Comparison of ENCODE assay signal across 9 cellular contexts in the genomic region with DNA sequence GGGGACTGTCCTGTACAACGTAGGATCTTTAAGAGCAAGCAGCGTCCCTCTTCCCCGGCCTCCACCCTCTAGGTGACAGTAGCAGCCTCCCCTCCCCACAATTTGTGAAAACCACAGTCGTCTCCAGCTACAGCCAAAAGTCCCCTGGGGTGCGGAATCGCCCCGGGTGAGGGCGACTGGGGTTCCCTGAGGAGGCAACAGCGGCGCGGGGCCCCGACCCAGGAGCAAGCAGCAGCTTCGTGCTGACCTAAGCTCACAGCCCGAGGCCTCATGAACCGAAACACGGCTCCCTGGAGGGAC. TPM values are rescaled to one million over a fixed set of nuclear protein-coding genes. Genes with fewer than 3 reads are reported as not detected.
DNase-seq lines count a peak whose midpoint lies in the region; ATAC-seq, FAIRE-seq and TF ChIP-seq lines count a peak whose summit lies in the region.
"Had no signal": no experiment of that assay in that cellular context is flagged by ENCODE, and none has a peak within 500 bp of the region (broad histone marks: within the 10 kb centered on the region; RNA-seq: fewer than 3 reads in every experiment).

No MANE protein-coding gene starts in this region.

- H3K27me3 ChIP-seq in astrocyte (ENCODE audit: insufficient read depth, low read length): no peaks in the 10 kb centered on the region
- no peaks in the 10 kb centered on the region for H3K27me3 ChIP-seq in right lobe of liver

- no peaks in the 10 kb centered on the region for H3K36me3 ChIP-seq in astrocyte (ENCODE audit: insufficient read depth, low read length)
- peaks cover 0 to 3% (median 0%) of the 10 kb centered on the region in 4 donors for H3K36me3 ChIP-seq in right lobe of liver

- peak overlapping the region; percentile 99 for H3K27ac ChIP-seq in A549
- H3K27ac ChIP-seq in astrocyte (ENCODE audit: low read depth, low read length): peak overlapping the region; percentile 72
- peak overlapping the region; percentile 76 to 92 (median 84) for H3K27ac ChIP-seq in right lobe of liver

- H3K4me3 Mint-ChIP-seq in astrocyte (ENCODE audit: unreplicated experiment): no peak overlapping the region

- H2AFZ ChIP-seq in astrocyte (ENCODE audit: low read depth, low read length): peak overlapping the region; percentile 91

- TF ChIP-seq RAD21 in A549 (conservative IDR thresholded peaks at IDR 0.05 in 1 of 2, IDR thresholded peaks at IDR 0.05 in 1 of 2): no peak

- no peaks in the 10 kb centered on the region for H3K79me2 ChIP-seq in astrocyte (ENCODE audit: insufficient read depth, low read length)

- CTCF ChIA-PET in A549 (lab: Yijun Ruan, JAX): interaction anchor here (0.6 kb wide), 1 partner anchor 16 kb away, joined by 3 read pairs; no protein-coding TSS in a partner anchor

- no peak for FAIRE-seq in A549 (lab: Jason Lieb, UNC)
- no peak for FAIRE-seq in astrocyte (lab: Jason Lieb, UNC)

- H3K27me3 Mint-ChIP-seq in astrocyte (ENCODE audit: low read depth, unreplicated experiment): no peaks in the 10 kb centered on the region

- intact Hi-C loops in right lobe of liver (cut with DNase I): no loop called here

- WGBS in A549 (ENCODE audit: missing lambda C conversion rate): 5% methylated on average over 12 of the region's 16 CpGs
- 5% methylated on average over 3 of the region's 16 CpGs for WGBS in right lobe of liver (ENCODE audit: insufficient coverage, low coverage, low lambda C conversion rate, missing lambda C conversion rate)

- peak overlapping the region; percentile 89 for H3K9ac ChIP-seq in astrocyte (ENCODE audit: low read length)

- TF ChIP-seq POLR2A in A549 (IDR thresholded peaks at IDR 0.05; ENCODE audit: low read length) (no peak), right lobe of liver (IDR thresholded peaks at IDR 0.05) (no peak)

- H3K27ac Mint-ChIP-seq in astrocyte (ENCODE audit: unreplicated experiment): no peak overlapping the region

- peak; percentile 54 to 58 for ATAC-seq in A549
- ATAC-seq in GM18861 (IDR thresholded peaks at IDR 0.05; ENCODE audit: unreplicated experiment): peak; percentile 22
- ATAC-seq in HG03460 (IDR thresholded peaks at IDR 0.05; ENCODE audit: unreplicated experiment): peak; percentile 13
- no peak for ATAC-seq in right lobe of liver

- H3K36me3 Mint-ChIP-seq in astrocyte (ENCODE audit: low read depth, unreplicated experiment): no peaks in the 10 kb centered on the region

- H3K4me1 Mint-ChIP-seq in astrocyte (ENCODE audit: low read depth, unreplicated experiment): no peaks in the 10 kb centered on the region

- peaks cover 2% of the 10 kb centered on the region; the same call in 2 of the 3 replicates for H3K9me3 ChIP-seq in A549
- no peaks in the 10 kb centered on the region for H3K9me3 ChIP-seq in astrocyte (ENCODE audit: insufficient read depth, low read depth, low read length)
- H3K9me3 ChIP-seq in right lobe of liver: no peaks in the 10 kb centered on the region

- no peaks in the 10 kb centered on the region for H4K20me1 ChIP-seq in astrocyte (ENCODE audit: insufficient read depth, low read length)

- POLR2A ChIA-PET in A549 (lab: Yijun Ruan, JAX): interaction anchor here (1.3 to 1.4 kb wide), 2 partner anchors 221 to 244 kb away, joined by 3 to 9 read pairs; no protein-coding TSS in a partner anchor

- no peak for TF ChIP-seq EP300 in A549 (IDR thresholded peaks at IDR 0.05)

- TF ChIP-seq CTCF in A549 (IDR thresholded peaks at IDR 0.05): no peak
- TF ChIP-seq CTCF in astrocyte (IDR thresholded peaks at IDR 0.05; ENCODE audit: insufficient read depth, low read depth, low read length): no peak
- TF ChIP-seq CTCF in right lobe of liver (IDR thresholded peaks at IDR 0.05): no peak

- peaks cover 4% of the 10 kb centered on the region; the same call in 1 of the 3 replicates for H3K4me1 ChIP-seq in A549
- H3K4me1 ChIP-seq in astrocyte (ENCODE audit: insufficient read depth, low read length): no peaks in the 10 kb centered on the region
- H3K4me1 ChIP-seq in right lobe of liver: peaks cover 0 to 8% (median 0%) of the 10 kb centered on the region in 4 donors

- H3K9me3 Mint-ChIP-seq in astrocyte (ENCODE audit: unreplicated experiment): peaks cover 30% of the 10 kb centered on the region

- H3K4me2 ChIP-seq in A549 (peak overlapping the region; percentile 92), astrocyte (ENCODE audit: low read length) (peak overlapping the region; percentile 89)

- H3K4me3 ChIP-seq in A549: peak overlapping the region; percentile 85
- peak overlapping the region; percentile 77 for H3K4me3 ChIP-seq in astrocyte (ENCODE audit: insufficient read depth, low read depth, low read length)
- peak overlapping the region; percentile 81 to 99 (median 91) for H3K4me3 ChIP-seq in right lobe of liver

- DNase-seq in A549 (ENCODE audit: low read depth in 1 of 2, low spot score in 1 of 2) (peak in 1 of 2 experiments; percentile 32), astrocyte (ENCODE audit: low read depth) (no peak), right lobe of liver (no peak), ureter (ENCODE audit: low spot score) (peak; percentile 55), putamen (ENCODE audit: low spot score) (no peak), Ammon's horn (ENCODE audit: low spot score) (no peak)

TF ChIP-seq in A549, 52 proteins besides CTCF, POLR2A, EP300 and RAD21:
- no peak for TF ChIP-seq SMC3 (IDR thresholded peaks at IDR 0.05)
- no peak for TF ChIP-seq FOSL2 (IDR thresholded peaks at IDR 0.05)
- TF ChIP-seq FOSL2 (CRISPR knock-in tag; IDR thresholded peaks at IDR 0.05): no peak
- TF ChIP-seq SREBF2 (IDR thresholded peaks at IDR 0.05): no peak
- no peak for TF ChIP-seq ZSCAN20 (CRISPR knock-in tag; IDR thresholded peaks at IDR 0.05)
- no peak for TF ChIP-seq RCOR1 (IDR thresholded peaks at IDR 0.05; ENCODE audit: low read depth, low read length)
- no peak for TF ChIP-seq CHD4 (IDR thresholded peaks at IDR 0.05; ENCODE audit: borderline replicate concordance)
- TF ChIP-seq POLR2AphosphoS2 (conservative IDR thresholded peaks at IDR 0.05; ENCODE audit: low read length): no peak
- TF ChIP-seq, protein P1, sequence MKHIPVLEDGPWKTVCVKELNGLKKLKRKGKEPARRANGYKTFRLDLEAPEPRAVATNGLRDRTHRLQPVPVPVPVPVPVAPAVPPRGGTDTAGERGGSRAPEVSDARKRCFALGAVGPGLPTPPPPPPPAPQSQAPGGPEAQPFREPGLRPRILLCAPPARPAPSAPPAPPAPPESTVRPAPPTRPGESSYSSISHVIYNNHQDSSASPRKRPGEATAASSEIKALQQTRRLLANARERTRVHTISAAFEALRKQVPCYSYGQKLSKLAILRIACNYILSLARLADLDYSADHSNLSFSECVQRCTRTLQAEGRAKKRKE (CRISPR knock-in tag; IDR thresholded peaks at IDR 0.05; ENCODE audit: low read depth): no peak
- TF ChIP-seq, protein P2, sequence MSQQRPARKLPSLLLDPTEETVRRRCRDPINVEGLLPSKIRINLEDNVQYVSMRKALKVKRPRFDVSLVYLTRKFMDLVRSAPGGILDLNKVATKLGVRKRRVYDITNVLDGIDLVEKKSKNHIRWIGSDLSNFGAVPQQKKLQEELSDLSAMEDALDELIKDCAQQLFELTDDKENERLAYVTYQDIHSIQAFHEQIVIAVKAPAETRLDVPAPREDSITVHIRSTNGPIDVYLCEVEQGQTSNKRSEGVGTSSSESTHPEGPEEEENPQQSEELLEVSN (IDR thresholded peaks at IDR 0.05; ENCODE audit: borderline replicate concordance, low read depth): no peak
- no peak for TF ChIP-seq MAZ (IDR thresholded peaks at IDR 0.05; ENCODE audit: borderline replicate concordance, low read depth, low read length)
- no peak for TF ChIP-seq ESRRA (IDR thresholded peaks at IDR 0.05; ENCODE audit: borderline replicate concordance, low read length)
- no peak for TF ChIP-seq NFE2L2 (conservative IDR thresholded peaks at IDR 0.05; ENCODE audit: low read length)
- TF ChIP-seq, protein P3, sequence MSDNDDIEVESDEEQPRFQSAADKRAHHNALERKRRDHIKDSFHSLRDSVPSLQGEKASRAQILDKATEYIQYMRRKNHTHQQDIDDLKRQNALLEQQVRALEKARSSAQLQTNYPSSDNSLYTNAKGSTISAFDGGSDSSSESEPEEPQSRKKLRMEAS (IDR thresholded peaks at IDR 0.05): no peak
- TF ChIP-seq BHLHE40 (IDR thresholded peaks at IDR 0.05; ENCODE audit: low read depth, low read length): no peak
- no peak for TF ChIP-seq MYC (IDR thresholded peaks at IDR 0.05; ENCODE audit: borderline replicate concordance, low read length)
- TF ChIP-seq NR3C1 (IDR thresholded peaks at IDR 0.05): no peak
TF ChIP-seq in A549: peak in this region for 0.

RNA-seq across cellular contexts. Expression of a gene that starts 0.3 kb away (rescaled TPM):
- 30.9 and 37.3 TPM in 2 replicates for polyA plus RNA-seq in A549 (2011; rRNA removed)
- 7.7 and 9.0 TPM in 2 replicates for polyA plus RNA-seq in A549 (2012; cell fraction: cytosol; rRNA removed)
- 13.0 and 16.2 TPM in 2 replicates for polyA plus RNA-seq in A549 (2012; cell fraction: nucleus; rRNA removed)
- polyA plus RNA-seq in A549 (2017; fragmentation: RNase III; extraction: RNeasy Plus Mini Kit Qiagen cat#74134 plus additional on column Dnase treatment): 8.8 to 11.8 TPM (median 8.9 TPM) in 3 replicates
- polyA minus RNA-seq in A549 (2011; rRNA and poly(A)+ RNA removed): 51.4 and 55.3 TPM in 2 replicates
- total RNA-seq in astrocyte: not detected in 2 replicates
- 10 to 100 TPM in 3 of 6 experiments, 1 to 10 TPM in 3; 6.9 to 15.9 (median 9.9) TPM for total RNA-seq in right lobe of liver
- 28.9 TPM for total RNA-seq in ureter

RNA-seq across cellular contexts. Expression of a gene that starts 0.4 kb away (rescaled TPM):
- polyA plus RNA-seq in A549 (2011; rRNA removed): not detected in 2 replicates
- polyA plus RNA-seq in A549 (2012; cell fraction: cytosol; rRNA removed): not detected in 2 replicates
- not detected in 2 replicates for polyA plus RNA-seq in A549 (2012; cell fraction: nucleus; rRNA removed)
- polyA plus RNA-seq in A549 (2017; fragmentation: RNase III; extraction: RNeasy Plus Mini Kit Qiagen cat#74134 plus additional on column Dnase treatment): not detected in 3 replicates
- polyA minus RNA-seq in A549 (2011; rRNA and poly(A)+ RNA removed): not detected in 2 replicates
- total RNA-seq in astrocyte: not detected in 2 replicates
- not detected for total RNA-seq in right lobe of liver
- not detected for total RNA-seq in ureter
- total RNA-seq: renal cortical epithelial cell had no signal

Comparison
In these comparisons a context has a peak if more than half of its experiments do, and no peak if none do; other contexts are left out.
1. ATAC-seq: peak in A549 (2 of 2), GM18861 (single experiment) and HG03460 (single experiment); none in right lobe of liver (0 of 4).
2. Peak in every context shown above with its lines, with median percentiles within 50 percentile points of each other: H3K27ac ChIP-seq and H3K4me3 ChIP-seq.